Comparison of ENCODE assay signal across 2 cellular contexts in genomic region chr9:125295642-125296041, GRCh38.
TF ChIP-seq lines count a peak whose summit lies in the region.

No MANE protein-coding gene starts in this region.

TF ChIP-seq in IMR-90, 13 proteins besides CTCF, POLR2A, EP300 and RAD21:
- TF ChIP-seq BHLHE40 (IDR thresholded peaks at IDR 0.05; ENCODE audit: low read depth, low read length) = no peak
- peak; percentile 70 for TF ChIP-seq NFE2L2 (IDR thresholded peaks at IDR 0.05; ENCODE audit: low read depth, low read length)
- peak; percentile 35 for TF ChIP-seq MAFK (IDR thresholded peaks at IDR 0.05; ENCODE audit: low read depth, low read length)
TF ChIP-seq in IMR-90: peak in this region for 2.

TF ChIP-seq in K562, 482 proteins besides CTCF, POLR2A, EP300 and RAD21:
- TF ChIP-seq MAFF (IDR thresholded peaks at IDR 0.05; ENCODE audit: low read length) (peak; percentile 21; the same call in 1 of the 2 replicates), STAT5B (CRISPR knock-in tag; IDR thresholded peaks at IDR 0.05) (no peak), EWSR1 (IDR thresholded peaks at IDR 0.05; ENCODE audit: borderline replicate concordance, low read depth, partially characterized antibody) (no peak), NFE2L1 (tag; IDR thresholded peaks at IDR 0.05; ENCODE audit: borderline replicate concordance, low read depth) (0 out of 2 replicates have a peak, but pooled peaks have one; percentile 30), ARID3A (IDR thresholded peaks at IDR 0.05; ENCODE audit: borderline replicate concordance, low read depth, low read length) (no peak), SNIP1 (IDR thresholded peaks at IDR 0.05; ENCODE audit: low read depth) (no peak), ZNF316 (IDR thresholded peaks at IDR 0.05) (peak; percentile 85), MNT (conservative IDR thresholded peaks at IDR 0.05) (no peak), RUNX1 (IDR thresholded peaks at IDR 0.05; ENCODE audit: low read depth) (no peak), ZFX (CRISPR knock-in tag; IDR thresholded peaks at IDR 0.05) (no peak), MEIS2 (IDR thresholded peaks at IDR 0.05; ENCODE audit: partially characterized antibody) (no peak), KLF10 (CRISPR knock-in tag; IDR thresholded peaks at IDR 0.05) (no peak), C11orf30 (IDR thresholded peaks at IDR 0.05; ENCODE audit: low read depth) (peak; percentile 71), MAFG (tag; conservative IDR thresholded peaks at IDR 0.05) (peak; percentile 74), PTRF (tag; IDR thresholded peaks at IDR 0.05) (no peak), TSC22D4 (tag; IDR thresholded peaks at IDR 0.05) (no peak), MAFK (IDR thresholded peaks at IDR 0.05; ENCODE audit: low read length) (peak; percentile 32; the same call in 1 of the 2 replicates), ATF3 (IDR thresholded peaks at IDR 0.05) (no peak), ATF3 (CRISPR knock-in tag; conservative IDR thresholded peaks at IDR 0.05) (no peak), ZSCAN29 (IDR thresholded peaks at IDR 0.05) (no peak), ZNF174 (CRISPR knock-in tag; IDR thresholded peaks at IDR 0.05) (no peak)
